8 cellular contexts compared by ENCODE assay signal in genomic region chr1:19882111-19883071, GRCh38. TPM values are rescaled to one million over a fixed set of nuclear protein-coding genes. Genes with fewer than 3 reads are reported as not detected.
DNase-seq lines count a peak whose midpoint lies in the region; ATAC-seq and TF ChIP-seq lines count a peak whose summit lies in the region.

A gene with protein sequence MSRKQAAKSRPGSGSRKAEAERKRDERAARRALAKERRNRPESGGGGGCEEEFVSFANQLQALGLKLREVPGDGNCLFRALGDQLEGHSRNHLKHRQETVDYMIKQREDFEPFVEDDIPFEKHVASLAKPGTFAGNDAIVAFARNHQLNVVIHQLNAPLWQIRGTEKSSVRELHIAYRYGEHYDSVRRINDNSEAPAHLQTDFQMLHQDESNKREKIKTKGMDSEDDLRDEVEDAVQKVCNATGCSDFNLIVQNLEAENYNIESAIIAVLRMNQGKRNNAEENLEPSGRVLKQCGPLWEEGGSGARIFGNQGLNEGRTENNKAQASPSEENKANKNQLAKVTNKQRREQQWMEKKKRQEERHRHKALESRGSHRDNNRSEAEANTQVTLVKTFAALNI (plus strand): TSS chr1:19882395. CDS start chr1:19882514, 119 bp downstream.

- peaks cover 12% of the 10 kb centered on the region for H3K4me1 Mint-ChIP-seq in Caco-2 (ENCODE audit: low read depth, unreplicated experiment)
- peaks cover 25 to 31% of the 10 kb centered on the region in 2 donors for H3K4me1 Mint-ChIP-seq in effector memory CD8-positive, alpha-beta T cell (ENCODE audit: low read depth in 2 of 2)

- H3K27ac Mint-ChIP-seq in Caco-2 (ENCODE audit: unreplicated experiment), result peak within 1 kb of the TSS; percentile 9
- peak within 1 kb of the TSS; percentile 71 to 80 for H3K27ac Mint-ChIP-seq in effector memory CD8-positive, alpha-beta T cell

- peak within 1 kb of the TSS; percentile 68 for H3K27ac ChIP-seq in mesenchymal stem cell (ENCODE audit: low read length, poor library complexity, severe bottlenecking)

- H3K4me2 ChIP-seq in mesenchymal stem cell (ENCODE audit: low read length, poor library complexity, severe bottlenecking), result peak within 1 kb of the TSS; percentile 92

- H3K9me3 ChIP-seq in Caco-2 (no peaks in the 10 kb centered on the region), mesenchymal stem cell (ENCODE audit: control insufficient read depth, low read length) (no peaks in the 10 kb centered on the region)

- WGBS in mesenchymal stem cell, result under 1% methylated on average over 82 of the region's 97 CpGs

- no peaks in the 10 kb centered on the region for H3K27me3 Mint-ChIP-seq in Caco-2 (ENCODE audit: insufficient read depth, unreplicated experiment)
- peaks cover 31 to 33% of the 10 kb centered on the region in 2 donors for H3K27me3 Mint-ChIP-seq in effector memory CD8-positive, alpha-beta T cell

- peak within 1 kb of the TSS; percentile 70 for H3K4me3 Mint-ChIP-seq in Caco-2 (ENCODE audit: unreplicated experiment)
- H3K4me3 Mint-ChIP-seq in effector memory CD8-positive, alpha-beta T cell, result peak within 1 kb of the TSS; percentile 83

- intact Hi-C loops in Caco-2 (cut with micrococcal nuclease; ENCODE audit: unreplicated experiment), result no loop called here

- peak within 1 kb of the TSS in 1 of 2 experiments; percentile 98 for H3K14ac ChIP-seq in mesenchymal stem cell (ENCODE audit: low read length in 2 of 2)

- H3K36me3 Mint-ChIP-seq in Caco-2 (ENCODE audit: insufficient read depth, unreplicated experiment), result no peaks in the 10 kb centered on the region
- H3K36me3 Mint-ChIP-seq in effector memory CD8-positive, alpha-beta T cell (ENCODE audit: insufficient read depth), result peaks cover 7% of the 10 kb centered on the region

- H3K4me3 ChIP-seq in Caco-2 (ENCODE audit: low read depth, low read length) (peak within 1 kb of the TSS; percentile 81), mesenchymal stem cell (ENCODE audit: insufficient read depth in 1 of 2, low read depth in 1 of 2, low read length in 2 of 2) (peak within 1 kb of the TSS; percentile 93 to 98)

- peak within 1 kb of the TSS; percentile 67 for H2BK120ac ChIP-seq in mesenchymal stem cell (ENCODE audit: low read depth, low read length)

- H3K9ac ChIP-seq in mesenchymal stem cell (ENCODE audit: low read length), result peak within 1 kb of the TSS; percentile 95

- ATAC-seq in GM21360 (IDR thresholded peaks at IDR 0.05; ENCODE audit: unreplicated experiment), result peak; percentile 90
- ATAC-seq in effector memory CD8-positive, alpha-beta T cell (replicated peaks), result peak; percentile 94

- no peaks in the 10 kb centered on the region for H3K36me3 ChIP-seq in Caco-2 (ENCODE audit: control insufficient read depth, insufficient read depth, low read length)
- H3K36me3 ChIP-seq in mesenchymal stem cell (ENCODE audit: control insufficient read depth in 1 of 2, insufficient read depth in 2 of 2, low read depth in 1 of 2, low read length in 2 of 2), result peaks cover 3% of the 10 kb centered on the region in 2 experiments

- peak; percentile 73 to 80 for TF ChIP-seq CTCF in Caco-2 (IDR thresholded peaks at IDR 0.05; ENCODE audit: insufficient read depth in 1 of 2, low read depth in 1 of 2, low read length in 1 of 2, severe bottlenecking in 1 of 2, unreplicated experiment in 1 of 2)

- POLR2A ChIA-PET in Caco-2 (lab: Charles Lee), result interaction anchor here (0.6 kb wide), 3 partner anchors 479 to 833 kb away, joined by 4 to 7 read pairs (median 6); no protein-coding TSS in a partner anchor

- H2BK15ac ChIP-seq in mesenchymal stem cell (ENCODE audit: low read depth, poor library complexity, severe bottlenecking), result peak within 1 kb of the TSS; percentile 99

- H3K4me1 ChIP-seq in Caco-2 (0 out of 2 replicates have a peak, but pooled peaks cover 5% of the 10 kb centered on the region), mesenchymal stem cell (ENCODE audit: control insufficient read depth, insufficient read depth, low read depth, low read length) (no peaks in the 10 kb centered on the region)

- DNase-seq in Caco-2 (peak; percentile 94), HT1080 (ENCODE audit: low read depth) (peak; percentile 95), NOMO-1 (lab: John Stamatoyannopoulos, UW; ENCODE audit: unreplicated experiment in 2 of 2) (peak; percentile 97 to 98), mesenchymal stem cell (peak; percentile 98)
- peak; percentile 90 to 92 for DNase-seq in activated CD8-positive, alpha-beta memory T cell treated with anti-CD3 and anti-CD28 coated beads for 4 hours (ENCODE audit: low read depth in 2 of 2)
- DNase-seq in effector memory CD8-positive, alpha-beta T cell, result peak; percentile 95 to 96 (median 96)
- peak; percentile 90 for DNase-seq in stimulated activated CD8-positive, alpha-beta memory T cell treated with anti-CD3 and anti-CD28 coated beads, Interleukin-12 subunit alpha, Interleukin-12 subunit beta, amount 100 ng/mL, for 4 hours (ENCODE audit: low read depth)

- H4K91ac ChIP-seq in mesenchymal stem cell (ENCODE audit: low read length), result peak within 1 kb of the TSS; percentile 36

- H2BK12ac ChIP-seq in mesenchymal stem cell (ENCODE audit: low read length in 2 of 2), result no peak within 1 kb of the TSS

- no peaks in the 10 kb centered on the region for H3K27me3 ChIP-seq in Caco-2 (replicated peaks; ENCODE audit: control insufficient read depth, insufficient read depth, low read length)
- no peaks in the 10 kb centered on the region for H3K27me3 ChIP-seq in mesenchymal stem cell (ENCODE audit: control insufficient read depth in 1 of 2, insufficient read depth in 1 of 2, low read length in 2 of 2)

- peak within 1 kb of the TSS; percentile 39 for H2AFZ ChIP-seq in mesenchymal stem cell (ENCODE audit: low read depth, low read length)

- no TSS peak for BruUV-seq in Caco-2 (replicated peaks; lab: Mats Ljungman, UMichigan)

- peak within 1 kb of the TSS; percentile 78 for H2BK5ac ChIP-seq in mesenchymal stem cell (ENCODE audit: low read depth, low read length, poor library complexity, severe bottlenecking)

- peak within 1 kb of the TSS; percentile 10 for H4K8ac ChIP-seq in mesenchymal stem cell (ENCODE audit: low read length)

- peaks cover 6% of the 10 kb centered on the region for H3K79me1 ChIP-seq in mesenchymal stem cell (replicated peaks; ENCODE audit: low read length, poor library complexity, severe bottlenecking)

- no peaks in the 10 kb centered on the region for H3K9me3 Mint-ChIP-seq in Caco-2 (ENCODE audit: unreplicated experiment)
- H3K9me3 Mint-ChIP-seq in effector memory CD8-positive, alpha-beta T cell, result no peaks in the 10 kb centered on the region

- CTCF ChIA-PET in Caco-2 (lab: Charles Lee), result interaction anchor here (0.6 to 2.3 kb wide), 8 partner anchors 8 to 269 kb away, joined by 3 to 10 read pairs (median 4); partner anchors contain the start of gene RNF186

- peak within 1 kb of the TSS; percentile 45 for H2AK5ac ChIP-seq in mesenchymal stem cell (ENCODE audit: low read length, severe bottlenecking)

- H3K18ac ChIP-seq in mesenchymal stem cell (ENCODE audit: low read depth in 1 of 2, low read length in 2 of 2), result peak within 1 kb of the TSS; percentile 34 to 67

- peak within 1 kb of the TSS in 1 of 2 experiments; percentile 28 for H3K23ac ChIP-seq in mesenchymal stem cell (ENCODE audit: low read length in 2 of 2)

- peak within 1 kb of the TSS; percentile 57 to 89 for H3K4ac ChIP-seq in mesenchymal stem cell (ENCODE audit: low read depth in 1 of 2, low read length in 2 of 2)

RNA-seq across cellular contexts. Expression of the gene that starts here (rescaled TPM):
- total RNA-seq in Caco-2 (2022), result 15.1 and 15.6 TPM in 2 replicates
- total RNA-seq in HT1080 (2014; rRNA removed; shearing (Covaris generic)), result 3.3 and 3.6 TPM in 2 replicates
- polyA plus RNA-seq in HT1080 (2015; cell fraction: cytosol; rRNA removed), result 3.4 and 4.9 TPM in 2 replicates
- 14.6 and 15.8 TPM in 2 replicates for polyA plus RNA-seq in HT1080 (2015; cell fraction: nucleus; rRNA removed)
- 4.1 TPM for polyA plus RNA-seq in mesenchymal stem cell (2013, experiment 1 of 2)
- polyA plus RNA-seq in mesenchymal stem cell (2013, experiment 2 of 2), result 3.6 TPM

Comparison
In these comparisons a context has a peak if more than half of its experiments do, and no peak if none do; other contexts are left out.
1. Peak in every context shown above with its lines: DNase-seq, ATAC-seq, H3K4me3 ChIP-seq and H3K27ac ChIP-seq.